ENCODE assay signal across 22 cellular contexts in the genomic region with DNA sequence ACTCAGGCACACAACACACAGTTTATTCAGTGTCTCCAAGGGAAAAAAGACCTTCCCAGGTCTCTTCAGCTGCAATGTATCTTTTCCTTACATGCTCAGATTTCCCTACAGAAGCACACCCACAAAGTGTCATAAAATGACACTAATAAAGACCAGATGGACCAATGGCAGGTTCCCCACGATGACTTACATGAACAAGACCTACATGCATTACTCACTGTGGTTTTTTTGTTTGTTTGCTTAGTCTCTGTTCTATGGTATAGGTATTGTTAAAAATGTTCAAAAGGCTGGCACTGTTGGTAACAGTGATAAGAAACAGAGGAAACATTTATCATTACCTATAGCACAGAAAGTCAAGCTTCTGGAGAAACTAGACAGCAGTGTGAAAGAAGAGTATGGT.
"Had no signal": no experiment of that assay in that cellular context is flagged by ENCODE, and none has a peak within 500 bp of the region (broad histone marks: within the 10 kb centered on the region; RNA-seq: fewer than 3 reads in every experiment).

No MANE protein-coding gene starts in this region.

- H3K36me3 ChIP-seq: esophagus squamous epithelium, heart left ventricle, neural progenitor cell, ovary, right atrium auricular region, sigmoid colon had no signal

- H3K9me3 ChIP-seq: esophagus squamous epithelium, ovary, right atrium auricular region had no signal

- ATAC-seq: effector memory CD8-positive, alpha-beta T cell; heart left ventricle; left colon; left ventricle myocardium superior; natural killer cell treated with Interleukin-12 subunit alpha and Interleukin-12 subunit beta and Interleukin-15 and Interleukin-18, amount 100 ng/mL, for 72 hours; stimulated activated naive B cell treated with anti-CD40 and anti-IgM and Interleukin-4, amounts not matched to agents 10 μg/mL and 1 μg/mL and 100 μg/mL, for 72 hours; stimulated activated naive CD8-positive, alpha-beta T cell treated with anti-CD3 and anti-CD28 coated beads, Interleukin-15, amount 100 ng/mL, for 72 hours had no signal

- H3K4me3 ChIP-seq: esophagus squamous epithelium, heart left ventricle, lung, neural progenitor cell, ovary, right atrium auricular region, sigmoid colon, skin epidermis had no signal

- H3K27ac ChIP-seq: esophagus squamous epithelium, heart left ventricle, neural progenitor cell, ovary, right atrium auricular region, sigmoid colon, skin epidermis had no signal

- H3K4me1 ChIP-seq: esophagus squamous epithelium, heart left ventricle, neural progenitor cell, right atrium auricular region, sigmoid colon had no signal

- H2AFZ ChIP-seq: neural progenitor cell had no signal

- H3K4me2 ChIP-seq: neural progenitor cell had no signal

- DNase-seq: effector memory CD8-positive, alpha-beta T cell; esophagus squamous epithelium; heart left ventricle; hippocampal formation; left colon; left ventricle myocardium superior; mesenchymal stem cell; midbrain; nucleus accumbens; ovary; sigmoid colon; stimulated activated CD4-positive, alpha-beta T cell treated with anti-CD3 and anti-CD28 coated beads, Interleukin-2, amount 100 ng/mL, for 24 hours; stimulated activated CD4-positive, alpha-beta T cell treated with anti-CD3 and anti-CD28 coated beads, Interleukin-4, amount 100 ng/mL, for 4 hours; stimulated activated naive B cell treated with anti-CD40 and anti-IgM and Interleukin-4, amounts not matched to agents 10 μg/mL and 1 μg/mL and 100 μg/mL, for 72 hours; stimulated activated naive CD8-positive, alpha-beta T cell treated with anti-CD3 and anti-CD28 coated beads, Interleukin-15, amount 100 ng/mL, for 72 hours; trophoblast cell had no signal

- H3K27me3 ChIP-seq: esophagus squamous epithelium, heart left ventricle, neural progenitor cell, ovary, right atrium auricular region, sigmoid colon had no signal

- H3K9ac ChIP-seq: neural progenitor cell had no signal

- FAIRE-seq: frontal cortex had no signal
